ENCODE assay signal across 8 cellular contexts in genomic region chr1:157155658-157156057, GRCh38. TPM values are rescaled to one million over a fixed set of nuclear protein-coding genes. Genes with fewer than 3 reads are reported as not detected.
DNase-seq lines count a peak whose midpoint lies in the region; ATAC-seq lines count a peak whose summit lies in the region.

No MANE protein-coding gene starts in this region.

- no peaks in the 10 kb centered on the region for H3K36me3 ChIP-seq in neuronal stem cell (replicated peaks in 1 of 2; ENCODE audit: control insufficient read depth in 2 of 2, insufficient read depth in 2 of 2, low read length in 2 of 2)

- H2AFZ ChIP-seq in neuronal stem cell (ENCODE audit: low read length): peak overlapping the region; percentile 92

- DNase-seq in DMS153 treated with DMSO at 0.1 percent for 48 hours (lab: John Stamatoyannopoulos, UW; ENCODE audit: unreplicated experiment): peak; percentile 48
- peak; percentile 70 for DNase-seq in NCI-H1436 (lab: John Stamatoyannopoulos, UW)
- DNase-seq in dermis blood vessel endothelial cell: peak; percentile 15
- DNase-seq in neuronal stem cell (ENCODE audit: low spot score): no peak
- DNase-seq in DMS114 treated with DMSO at 0.1 percent for 48 hours (lab: John Stamatoyannopoulos, UW; ENCODE audit: unreplicated experiment): no peak
- no peak for DNase-seq in activated naive CD4-positive, alpha-beta T cell treated with Interleukin-2 at 50 U/mL for 16 hours

- no peaks in the 10 kb centered on the region for H3K9me3 ChIP-seq in neuronal stem cell (replicated peaks in 1 of 2; ENCODE audit: control insufficient read depth in 2 of 2, insufficient read depth in 1 of 2, low read depth in 1 of 2, low read length in 2 of 2)

- H3K14ac ChIP-seq in neuronal stem cell (ENCODE audit: low read length): no peak overlapping the region

- H2BK15ac ChIP-seq in neuronal stem cell (ENCODE audit: low read length): no peak overlapping the region

- peaks cover 0 to 29% (median 0%) of the 10 kb centered on the region in 3 experiments for H3K27me3 ChIP-seq in neuronal stem cell (ENCODE audit: control insufficient read depth in 3 of 3, insufficient read depth in 3 of 3, low read depth in 1 of 3, low read length in 3 of 3)

- peak overlapping the region in 1 of 2 donors; percentile 16 for H3K4me3 ChIP-seq in neuronal stem cell (ENCODE audit: low read length in 2 of 2)

- no peak overlapping the region for H4K8ac ChIP-seq in neuronal stem cell (ENCODE audit: low read depth, low read length)

- no peak overlapping the region for H2BK12ac ChIP-seq in neuronal stem cell (ENCODE audit: low read length)

- no peak overlapping the region for H4K91ac ChIP-seq in neuronal stem cell (ENCODE audit: low read depth, low read length, poor library complexity)

- no peak overlapping the region for H3K4ac ChIP-seq in neuronal stem cell (ENCODE audit: low read length)

- H3K27ac ChIP-seq in neuronal stem cell (replicated peaks; ENCODE audit: low read length): no peak overlapping the region

- peak overlapping the region; percentile 39 for H3K4me2 ChIP-seq in neuronal stem cell (ENCODE audit: insufficient read depth, low read length, poor library complexity, severe bottlenecking)

- H3K23ac ChIP-seq in neuronal stem cell (ENCODE audit: low read depth, low read length, poor library complexity): peak overlapping the region; percentile 68

- H3K9ac ChIP-seq in neuronal stem cell (ENCODE audit: low read depth, low read length, poor library complexity): no peak overlapping the region

- ATAC-seq in GM18870 (IDR thresholded peaks at IDR 0.05; ENCODE audit: unreplicated experiment) (no peak), HG02763 (IDR thresholded peaks at IDR 0.05; ENCODE audit: unreplicated experiment) (no peak)

- H2BK5ac ChIP-seq in neuronal stem cell (ENCODE audit: low read length): no peak overlapping the region

- H3K4me1 ChIP-seq in neuronal stem cell (ENCODE audit: control insufficient read depth in 2 of 2, insufficient read depth in 1 of 2, low read depth in 1 of 2, low read length in 2 of 2): peaks cover 0 to 24% of the 10 kb centered on the region in 2 donors

- no peak overlapping the region for H2BK120ac ChIP-seq in neuronal stem cell (ENCODE audit: low read depth, low read length)

- peak overlapping the region; percentile 68 for H3K18ac ChIP-seq in neuronal stem cell (ENCODE audit: low read length)

- H3K79me1 ChIP-seq in neuronal stem cell (ENCODE audit: low read depth, low read length): no peaks in the 10 kb centered on the region

- no CpG with 5 or more reads among the region's 8 CpGs for WGBS in neuronal stem cell (ENCODE audit: extremely low coverage in 2 of 2, insufficient read length in 2 of 2, insufficient replicate concordance in 1 of 2), 2 donors

- peak overlapping the region; percentile 82 for H2AK5ac ChIP-seq in neuronal stem cell (ENCODE audit: low read depth, low read length)

RNA-seq across cellular contexts. Expression of gene ETV3, which starts 17.5 kb away (rescaled TPM):
- 17.2 and 19.1 TPM in 2 replicates for total RNA-seq in dermis blood vessel endothelial cell
- 6.7 TPM for polyA plus RNA-seq in neuronal stem cell (2013, experiment 1 of 2)
- polyA plus RNA-seq in neuronal stem cell (2013, experiment 2 of 2): 6.9 TPM

RNA-seq across cellular contexts. Expression of gene ETV3L, which starts 56.0 kb away (rescaled TPM):
- total RNA-seq in dermis blood vessel endothelial cell: not detected in 2 replicates
- polyA plus RNA-seq in neuronal stem cell (2013, experiment 1 of 2): 0.04 TPM
- 0.03 TPM for polyA plus RNA-seq in neuronal stem cell (2013, experiment 2 of 2)

Comparison
In these comparisons a context has a peak if more than half of its experiments do, and no peak if none do; other contexts are left out.
1. DNase-seq: peak in DMS153 treated with DMSO at 0.1 percent for 48 hours (single experiment), NCI-H1436 (single experiment) and dermis blood vessel endothelial cell (single experiment); none in neuronal stem cell (single experiment), DMS114 treated with DMSO at 0.1 percent for 48 hours (single experiment) and activated naive CD4-positive, alpha-beta T cell treated with Interleukin-2 at 50 U/mL for 16 hours (single experiment).